ENCODE assay signal across 7 cellular contexts in genomic region chr9:42568530-42568929, GRCh38.
DNase-seq lines count a peak whose midpoint lies in the region; TF ChIP-seq lines count a peak whose summit lies in the region.
"Not testable (repeated sequence)": the region's sequence is repeated elsewhere in the genome, so short reads cannot be mapped to it uniquely, and the experiment has no call there.

No MANE protein-coding gene starts in this region.

- in situ Hi-C loops in astrocyte of the cerebellum (cut with HindIII; ENCODE audit: low sequenced_read_pairs) = not testable (repeated sequence)

- H3K4me1 ChIP-seq in BE2C; SK-N-SH (ENCODE audit: control insufficient read depth in 1 of 2, insufficient read depth in 2 of 2, low read depth in 1 of 2, low read length in 1 of 2); ovary (ENCODE audit: insufficient read depth): not testable (repeated sequence)

- no CpG with 5 or more reads among the region's 15 CpGs for WGBS in SK-N-SH (ENCODE audit: low lambda C conversion rate)
- 0% methylated on average over 3 of the region's 15 CpGs; no CpG with 5 or more reads in 2 of the 3 donors for WGBS in ovary, 3 donors

- CTCF ChIA-PET in SK-N-SH (lab: Yijun Ruan, JAX) = not testable (repeated sequence)

- H3K4me3 Mint-ChIP-seq in activated CD4-positive, alpha-beta T cell treated with anti-CD3 and anti-CD28 coated beads, Interleukin-2, amount 10 ng/mL, durations not matched to agents 24 days and 14 days = peak overlapping the region; percentile 79

- TF ChIP-seq RAD21 in SK-N-SH (IDR thresholded peaks at IDR 0.05; ENCODE audit: low read length) = not testable (repeated sequence)

- not testable (repeated sequence) for H3K4me1 Mint-ChIP-seq in activated CD4-positive, alpha-beta T cell treated with anti-CD3 and anti-CD28 coated beads, Interleukin-2, amount 10 ng/mL, durations not matched to agents 24 days and 14 days

- intact Hi-C loops in activated CD4-positive, alpha-beta T cell treated with anti-CD3 and anti-CD28 coated beads, Interleukin-2, amount 10 ng/mL, durations not matched to agents 24 days and 14 days (cut with micrococcal nuclease); ovary (cut with DNase I): not testable (repeated sequence)

- H3K27ac Mint-ChIP-seq in activated CD4-positive, alpha-beta T cell treated with anti-CD3 and anti-CD28 coated beads, Interleukin-2, amount 10 ng/mL, durations not matched to agents 24 days and 14 days = peak overlapping the region; percentile 80

- TF ChIP-seq CTCF in BE2C (IDR thresholded peaks at IDR 0.05; ENCODE audit: low read depth, low read length); SK-N-SH (IDR thresholded peaks at IDR 0.05); astrocyte of the cerebellum (IDR thresholded peaks at IDR 0.05; ENCODE audit: low read depth, low read length, missing control alignments); fibroblast of the aortic adventitia (IDR thresholded peaks at IDR 0.05; ENCODE audit: insufficient read depth, low read length); kidney epithelial cell (IDR thresholded peaks at IDR 0.05; ENCODE audit: insufficient read depth, low read length, poor library complexity, severe bottlenecking); ovary (IDR thresholded peaks at IDR 0.05): not testable (repeated sequence)

- H3K9me2 ChIP-seq in SK-N-SH = not testable (repeated sequence)

- H3K9me3 Mint-ChIP-seq in activated CD4-positive, alpha-beta T cell treated with anti-CD3 and anti-CD28 coated beads, Interleukin-2, amount 10 ng/mL, durations not matched to agents 24 days and 14 days = not testable (repeated sequence)

- H3K36me3 Mint-ChIP-seq in activated CD4-positive, alpha-beta T cell treated with anti-CD3 and anti-CD28 coated beads, Interleukin-2, amount 10 ng/mL, durations not matched to agents 24 days and 14 days (ENCODE audit: low read depth) = not testable (repeated sequence)

- not testable (repeated sequence) for TF ChIP-seq EP300 in SK-N-SH (IDR thresholded peaks at IDR 0.05; ENCODE audit: borderline replicate concordance in 1 of 2, low read depth in 1 of 2, low read length in 1 of 2); ovary (IDR thresholded peaks at IDR 0.05)

- not testable (repeated sequence) for H3K27ac ChIP-seq in SK-N-SH (ENCODE audit: low read depth in 2 of 2, low read length in 1 of 2); ovary

- DNase-seq in BE2C (peak; percentile 46), ovary (peak in 4 of 5 donors; percentile 1 to 80 (median 27))
- DNase-seq in SK-N-SH; astrocyte of the cerebellum (ENCODE audit: low read depth); fibroblast of the aortic adventitia (ENCODE audit: low read depth); kidney epithelial cell (ENCODE audit: low read depth): not testable (repeated sequence)
- peak; percentile 78 for DNase-seq in activated CD4-positive, alpha-beta T cell treated with anti-CD3 and anti-CD28 coated beads, Interleukin-2, amount 10 ng/mL, durations not matched to agents 24 days and 14 days

- H3K27me3 ChIP-seq in BE2C; SK-N-SH (ENCODE audit: insufficient read depth); kidney epithelial cell (ENCODE audit: control insufficient read depth, insufficient read depth, low read length); ovary: not testable (repeated sequence)

- not testable (repeated sequence) for H2AFZ ChIP-seq in SK-N-SH (ENCODE audit: low read depth)

- H4K20me1 ChIP-seq in SK-N-SH (ENCODE audit: insufficient read depth) = not testable (repeated sequence)

- H3K36me3 ChIP-seq in BE2C; SK-N-SH (replicated peaks in 1 of 2; ENCODE audit: control insufficient read depth in 1 of 2, insufficient read depth in 2 of 2, low read length in 1 of 2); kidney epithelial cell (ENCODE audit: control insufficient read depth, insufficient read depth, low read length); ovary: not testable (repeated sequence)

- not testable (repeated sequence) for H3K4me2 ChIP-seq in SK-N-SH

- not testable (repeated sequence) for H3F3A ChIP-seq in SK-N-SH (replicated peaks; ENCODE audit: insufficient read depth)

- H3K9ac ChIP-seq in SK-N-SH = not testable (repeated sequence)

- POLR2A ChIA-PET in SK-N-SH (lab: Yijun Ruan, JAX) = not testable (repeated sequence)

- not testable (repeated sequence) for H3K4me3 ChIP-seq in BE2C (ENCODE audit: low read depth, low read length); SK-N-SH (ENCODE audit: low read depth in 2 of 2, low read length in 1 of 2); ovary
- H3K4me3 ChIP-seq in astrocyte of the cerebellum (ENCODE audit: low read depth, low read length) (peak overlapping the region; percentile 16), fibroblast of the aortic adventitia (ENCODE audit: low read depth, low read length) (peak overlapping the region; percentile 31), kidney epithelial cell (ENCODE audit: low read depth, low read length) (peak overlapping the region; percentile 24)

- not testable (repeated sequence) for H3K27me3 Mint-ChIP-seq in activated CD4-positive, alpha-beta T cell treated with anti-CD3 and anti-CD28 coated beads, Interleukin-2, amount 10 ng/mL, durations not matched to agents 24 days and 14 days

- H3K9me3 ChIP-seq in BE2C, SK-N-SH, ovary: not testable (repeated sequence)

- not testable (repeated sequence) for TF ChIP-seq POLR2A in ovary (IDR thresholded peaks at IDR 0.05)

- H3K79me2 ChIP-seq in SK-N-SH (ENCODE audit: insufficient read depth) = not testable (repeated sequence)

TF ChIP-seq in SK-N-SH, 30 proteins besides CTCF, POLR2A, EP300 and RAD21:
- peak; percentile 84 for TF ChIP-seq YY1 (IDR thresholded peaks at IDR 0.05; ENCODE audit: low read depth)
